Comparison of ENCODE assay signal across 1 cellular context in the genomic region with DNA sequence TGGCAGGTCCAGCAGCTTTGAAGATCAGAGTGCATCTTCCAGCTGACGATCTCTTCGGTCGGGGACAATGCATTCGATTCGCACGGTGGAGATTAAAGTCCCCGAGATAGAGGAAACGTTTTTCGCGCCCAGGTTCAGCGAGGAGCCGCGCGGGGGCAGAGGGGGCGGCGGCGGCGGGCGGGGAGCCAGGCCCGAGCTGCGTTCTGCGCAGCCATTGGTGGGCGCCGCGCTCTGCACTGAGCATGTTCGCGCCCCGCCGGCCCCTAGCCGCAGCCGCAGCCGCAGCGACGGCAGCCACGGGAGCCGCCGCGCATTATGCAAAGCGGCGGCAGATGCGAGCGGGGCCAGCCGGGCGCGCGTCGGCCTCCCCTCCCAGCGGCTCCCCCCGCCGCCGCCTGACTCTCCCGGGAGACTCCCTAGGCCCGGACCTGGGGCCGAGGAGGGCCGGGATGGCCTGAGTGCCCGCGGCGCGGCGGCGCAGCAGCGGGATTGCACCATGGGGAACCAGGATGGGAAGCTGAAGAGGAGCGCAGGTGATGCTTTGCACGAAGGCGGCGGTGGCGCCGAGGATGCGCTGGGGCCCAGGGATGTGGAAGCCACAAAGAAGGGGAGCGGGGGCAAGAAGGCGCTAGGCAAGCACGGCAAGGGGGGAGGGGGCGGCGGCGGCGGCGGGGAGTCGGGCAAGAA.
TF ChIP-seq lines count a peak whose summit lies in the region.

Gene FMN2, plus strand, starts transcription at position 270 of the 687 bp plus-strand sequence. Its CDS starts 227 bp downstream, at position 497.

TF ChIP-seq in HEK293, 187 proteins besides CTCF, POLR2A, EP300 and RAD21 (continued from another document and continues in another):
- TF ChIP-seq OSR2 (tag by site-specific recombination; IDR thresholded peaks at IDR 0.05) = peak; percentile 84
- no peak for TF ChIP-seq ZNF394 (tag by site-specific recombination; IDR thresholded peaks at IDR 0.05; ENCODE audit: borderline replicate concordance)
- TF ChIP-seq ZNF530 (tag by site-specific recombination; IDR thresholded peaks at IDR 0.05; ENCODE audit: low read depth) = no peak
- no peak for TF ChIP-seq MEIS1 (CRISPR knock-in tag; IDR thresholded peaks at IDR 0.05; ENCODE audit: borderline replicate concordance)
- TF ChIP-seq ZNF404 (tag by site-specific recombination; IDR thresholded peaks at IDR 0.05) = no peak
- TF ChIP-seq, protein P1, sequence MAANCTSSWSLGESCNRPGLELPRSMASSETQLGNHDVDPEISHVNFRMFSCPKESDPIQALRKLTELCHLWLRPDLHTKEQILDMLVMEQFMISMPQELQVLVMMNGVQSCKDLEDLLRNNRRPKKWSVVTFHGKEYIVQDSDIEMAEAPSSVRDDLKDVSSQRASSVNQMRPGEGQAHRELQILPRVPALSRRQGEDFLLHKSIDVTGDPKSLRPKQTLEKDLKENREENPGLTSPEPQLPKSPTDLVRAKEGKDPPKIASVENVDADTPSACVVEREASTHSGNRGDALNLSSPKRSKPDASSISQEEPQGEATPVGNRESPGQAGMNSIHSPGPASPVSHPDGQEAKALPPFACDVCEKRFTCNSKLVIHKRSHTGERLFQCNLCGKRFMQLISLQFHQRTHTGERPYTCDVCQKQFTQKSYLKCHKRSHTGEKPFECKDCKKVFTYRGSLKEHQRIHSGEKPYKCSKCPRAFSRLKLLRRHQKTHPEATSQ (tag by site-specific recombination; IDR thresholded peaks at IDR 0.05) = no peak
- no peak for TF ChIP-seq ZNF501 (tag by site-specific recombination; IDR thresholded peaks at IDR 0.05)
- no peak for TF ChIP-seq OVOL3 (tag by site-specific recombination; IDR thresholded peaks at IDR 0.05)
- no peak for TF ChIP-seq ZNF658 (tag by site-specific recombination; IDR thresholded peaks at IDR 0.05)
- TF ChIP-seq, protein P2, sequence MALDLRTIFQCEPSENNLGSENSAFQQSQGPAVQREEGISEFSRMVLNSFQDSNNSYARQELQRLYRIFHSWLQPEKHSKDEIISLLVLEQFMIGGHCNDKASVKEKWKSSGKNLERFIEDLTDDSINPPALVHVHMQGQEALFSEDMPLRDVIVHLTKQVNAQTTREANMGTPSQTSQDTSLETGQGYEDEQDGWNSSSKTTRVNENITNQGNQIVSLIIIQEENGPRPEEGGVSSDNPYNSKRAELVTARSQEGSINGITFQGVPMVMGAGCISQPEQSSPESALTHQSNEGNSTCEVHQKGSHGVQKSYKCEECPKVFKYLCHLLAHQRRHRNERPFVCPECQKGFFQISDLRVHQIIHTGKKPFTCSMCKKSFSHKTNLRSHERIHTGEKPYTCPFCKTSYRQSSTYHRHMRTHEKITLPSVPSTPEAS (tag by site-specific recombination; IDR thresholded peaks at IDR 0.05) = no peak
- no peak for TF ChIP-seq ZNF571 (tag by site-specific recombination; IDR thresholded peaks at IDR 0.05)
- TF ChIP-seq ZFHX2 (tag by site-specific recombination; conservative IDR thresholded peaks at IDR 0.05) = peak; percentile 78
- peak; percentile 91 for TF ChIP-seq ZBTB26 (tag by site-specific recombination; optimal IDR thresholded peaks at IDR 0.05)
- TF ChIP-seq GLIS1 (tag by site-specific recombination; IDR thresholded peaks at IDR 0.05) = no peak
- no peak for TF ChIP-seq ZNF704 (tag by site-specific recombination; IDR thresholded peaks at IDR 0.05)
- TF ChIP-seq ZBTB7A (tag by site-specific recombination; IDR thresholded peaks at IDR 0.05; ENCODE audit: low read depth) = no peak
- TF ChIP-seq ZNF239 (tag by site-specific recombination; IDR thresholded peaks at IDR 0.05) = no peak
- no peak for TF ChIP-seq REST (tag by site-specific recombination; IDR thresholded peaks at IDR 0.05)
- no peak for TF ChIP-seq ZNF544 (tag by site-specific recombination; IDR thresholded peaks at IDR 0.05)
- no peak for TF ChIP-seq KLF9 (tag by site-specific recombination; IDR thresholded peaks at IDR 0.05; ENCODE audit: low read depth)
- no peak for TF ChIP-seq ZNF843 (tag by site-specific recombination; IDR thresholded peaks at IDR 0.05)
- TF ChIP-seq ZNF677 (tag by site-specific recombination; IDR thresholded peaks at IDR 0.05) = 0 out of 2 replicates have a peak, but pooled peaks have one; percentile 37
- no peak for TF ChIP-seq ZFP37 (tag by site-specific recombination; IDR thresholded peaks at IDR 0.05)
- TF ChIP-seq ZNF670 (tag by site-specific recombination; IDR thresholded peaks at IDR 0.05; ENCODE audit: low read depth) = no peak
- no peak for TF ChIP-seq ZNF707 (tag by site-specific recombination; IDR thresholded peaks at IDR 0.05)
- TF ChIP-seq ZNF48 (tag by site-specific recombination; IDR thresholded peaks at IDR 0.05) = no peak
- TF ChIP-seq ZFP3 (tag by site-specific recombination; IDR thresholded peaks at IDR 0.05; ENCODE audit: low read depth) = no peak
- no peak for TF ChIP-seq HOXA7 (CRISPR knock-in tag; IDR thresholded peaks at IDR 0.05; ENCODE audit: borderline replicate concordance)
- no peak for TF ChIP-seq ZNF248 (tag by site-specific recombination; IDR thresholded peaks at IDR 0.05)
- peak; percentile 94 for TF ChIP-seq IKZF3 (tag by site-specific recombination; IDR thresholded peaks at IDR 0.05)
- TF ChIP-seq ZNF423 (tag by site-specific recombination; IDR thresholded peaks at IDR 0.05) = no peak
- TF ChIP-seq ZNF558 (tag by site-specific recombination; IDR thresholded peaks at IDR 0.05) = no peak
- TF ChIP-seq YY2 (tag by site-specific recombination; IDR thresholded peaks at IDR 0.05) = no peak
- peak; percentile 73; the same call in 1 of the 2 replicates for TF ChIP-seq ZNF76 (tag by site-specific recombination; IDR thresholded peaks at IDR 0.05; ENCODE audit: borderline replicate concordance, low read depth)
- TF ChIP-seq, protein P3, sequence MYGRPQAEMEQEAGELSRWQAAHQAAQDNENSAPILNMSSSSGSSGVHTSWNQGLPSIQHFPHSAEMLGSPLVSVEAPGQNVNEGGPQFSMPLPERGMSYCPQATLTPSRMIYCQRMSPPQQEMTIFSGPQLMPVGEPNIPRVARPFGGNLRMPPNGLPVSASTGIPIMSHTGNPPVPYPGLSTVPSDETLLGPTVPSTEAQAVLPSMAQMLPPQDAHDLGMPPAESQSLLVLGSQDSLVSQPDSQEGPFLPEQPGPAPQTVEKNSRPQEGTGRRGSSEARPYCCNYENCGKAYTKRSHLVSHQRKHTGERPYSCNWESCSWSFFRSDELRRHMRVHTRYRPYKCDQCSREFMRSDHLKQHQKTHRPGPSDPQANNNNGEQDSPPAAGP (tag by site-specific recombination; IDR thresholded peaks at IDR 0.05) = peak; percentile 62
- TF ChIP-seq ZNF202 (tag by site-specific recombination; IDR thresholded peaks at IDR 0.05; ENCODE audit: borderline replicate concordance) = no peak
- TF ChIP-seq ZNF660 (tag by site-specific recombination; IDR thresholded peaks at IDR 0.05) = peak; percentile 91
- no peak for TF ChIP-seq ZNF777 (tag by site-specific recombination; IDR thresholded peaks at IDR 0.05; ENCODE audit: borderline replicate concordance)
- TF ChIP-seq HOXC10 (CRISPR knock-in tag; IDR thresholded peaks at IDR 0.05) = no peak
- TF ChIP-seq KLF1 (tag by site-specific recombination; IDR thresholded peaks at IDR 0.05) = no peak
- no peak for TF ChIP-seq SP3 (tag by site-specific recombination; IDR thresholded peaks at IDR 0.05)
- TF ChIP-seq ZNF561 (tag by site-specific recombination; IDR thresholded peaks at IDR 0.05; ENCODE audit: borderline replicate concordance) = peak; percentile 97
- no peak for TF ChIP-seq ZNF155 (tag by site-specific recombination; IDR thresholded peaks at IDR 0.05)
- TF ChIP-seq ZNF521 (tag by site-specific recombination; IDR thresholded peaks at IDR 0.05) = no peak
- TF ChIP-seq ZNF140 (tag by site-specific recombination; IDR thresholded peaks at IDR 0.05) = no peak
- TF ChIP-seq, protein P4, sequence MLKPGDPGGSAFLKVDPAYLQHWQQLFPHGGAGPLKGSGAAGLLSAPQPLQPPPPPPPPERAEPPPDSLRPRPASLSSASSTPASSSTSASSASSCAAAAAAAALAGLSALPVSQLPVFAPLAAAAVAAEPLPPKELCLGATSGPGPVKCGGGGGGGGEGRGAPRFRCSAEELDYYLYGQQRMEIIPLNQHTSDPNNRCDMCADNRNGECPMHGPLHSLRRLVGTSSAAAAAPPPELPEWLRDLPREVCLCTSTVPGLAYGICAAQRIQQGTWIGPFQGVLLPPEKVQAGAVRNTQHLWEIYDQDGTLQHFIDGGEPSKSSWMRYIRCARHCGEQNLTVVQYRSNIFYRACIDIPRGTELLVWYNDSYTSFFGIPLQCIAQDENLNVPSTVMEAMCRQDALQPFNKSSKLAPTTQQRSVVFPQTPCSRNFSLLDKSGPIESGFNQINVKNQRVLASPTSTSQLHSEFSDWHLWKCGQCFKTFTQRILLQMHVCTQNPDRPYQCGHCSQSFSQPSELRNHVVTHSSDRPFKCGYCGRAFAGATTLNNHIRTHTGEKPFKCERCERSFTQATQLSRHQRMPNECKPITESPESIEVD (tag by site-specific recombination; IDR thresholded peaks at IDR 0.05) = 0 out of 2 replicates have a peak, but pooled peaks have one; percentile 11
- no peak for TF ChIP-seq ZNF366 (tag by site-specific recombination; conservative IDR thresholded peaks at IDR 0.05)
- peak; percentile 54; the same call in 1 of the 2 replicates for TF ChIP-seq ZBTB48 (tag by site-specific recombination; IDR thresholded peaks at IDR 0.05)
- no peak for TF ChIP-seq BCL11B (tag by site-specific recombination; IDR thresholded peaks at IDR 0.05; ENCODE audit: low read depth)
- TF ChIP-seq GLI2 (tag by site-specific recombination; IDR thresholded peaks at IDR 0.05; ENCODE audit: borderline replicate concordance, low read depth) = no peak
- TF ChIP-seq ZNF785 (tag by site-specific recombination; IDR thresholded peaks at IDR 0.05) = no peak
- TF ChIP-seq, protein P5, sequence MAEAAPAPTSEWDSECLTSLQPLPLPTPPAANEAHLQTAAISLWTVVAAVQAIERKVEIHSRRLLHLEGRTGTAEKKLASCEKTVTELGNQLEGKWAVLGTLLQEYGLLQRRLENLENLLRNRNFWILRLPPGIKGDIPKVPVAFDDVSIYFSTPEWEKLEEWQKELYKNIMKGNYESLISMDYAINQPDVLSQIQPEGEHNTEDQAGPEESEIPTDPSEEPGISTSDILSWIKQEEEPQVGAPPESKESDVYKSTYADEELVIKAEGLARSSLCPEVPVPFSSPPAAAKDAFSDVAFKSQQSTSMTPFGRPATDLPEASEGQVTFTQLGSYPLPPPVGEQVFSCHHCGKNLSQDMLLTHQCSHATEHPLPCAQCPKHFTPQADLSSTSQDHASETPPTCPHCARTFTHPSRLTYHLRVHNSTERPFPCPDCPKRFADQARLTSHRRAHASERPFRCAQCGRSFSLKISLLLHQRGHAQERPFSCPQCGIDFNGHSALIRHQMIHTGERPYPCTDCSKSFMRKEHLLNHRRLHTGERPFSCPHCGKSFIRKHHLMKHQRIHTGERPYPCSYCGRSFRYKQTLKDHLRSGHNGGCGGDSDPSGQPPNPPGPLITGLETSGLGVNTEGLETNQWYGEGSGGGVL (tag by site-specific recombination; IDR thresholded peaks at IDR 0.05) = peak; percentile 72
- TF ChIP-seq, protein P6, sequence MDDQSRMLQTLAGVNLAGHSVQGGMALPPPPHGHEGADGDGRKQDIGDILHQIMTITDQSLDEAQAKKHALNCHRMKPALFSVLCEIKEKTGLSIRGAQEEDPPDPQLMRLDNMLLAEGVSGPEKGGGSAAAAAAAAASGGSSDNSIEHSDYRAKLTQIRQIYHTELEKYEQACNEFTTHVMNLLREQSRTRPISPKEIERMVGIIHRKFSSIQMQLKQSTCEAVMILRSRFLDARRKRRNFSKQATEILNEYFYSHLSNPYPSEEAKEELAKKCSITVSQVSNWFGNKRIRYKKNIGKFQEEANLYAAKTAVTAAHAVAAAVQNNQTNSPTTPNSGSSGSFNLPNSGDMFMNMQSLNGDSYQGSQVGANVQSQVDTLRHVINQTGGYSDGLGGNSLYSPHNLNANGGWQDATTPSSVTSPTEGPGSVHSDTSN (CRISPR knock-in tag; IDR thresholded peaks at IDR 0.05) = peak; percentile 88
- TF ChIP-seq ZNF214 (tag by site-specific recombination; IDR thresholded peaks at IDR 0.05; ENCODE audit: borderline replicate concordance) = no peak
- no peak for TF ChIP-seq ZNF701 (tag by site-specific recombination; IDR thresholded peaks at IDR 0.05)
- TF ChIP-seq ZNF473 (tag by site-specific recombination; IDR thresholded peaks at IDR 0.05) = no peak
